8 cellular contexts compared by ENCODE assay signal in the genomic region with DNA sequence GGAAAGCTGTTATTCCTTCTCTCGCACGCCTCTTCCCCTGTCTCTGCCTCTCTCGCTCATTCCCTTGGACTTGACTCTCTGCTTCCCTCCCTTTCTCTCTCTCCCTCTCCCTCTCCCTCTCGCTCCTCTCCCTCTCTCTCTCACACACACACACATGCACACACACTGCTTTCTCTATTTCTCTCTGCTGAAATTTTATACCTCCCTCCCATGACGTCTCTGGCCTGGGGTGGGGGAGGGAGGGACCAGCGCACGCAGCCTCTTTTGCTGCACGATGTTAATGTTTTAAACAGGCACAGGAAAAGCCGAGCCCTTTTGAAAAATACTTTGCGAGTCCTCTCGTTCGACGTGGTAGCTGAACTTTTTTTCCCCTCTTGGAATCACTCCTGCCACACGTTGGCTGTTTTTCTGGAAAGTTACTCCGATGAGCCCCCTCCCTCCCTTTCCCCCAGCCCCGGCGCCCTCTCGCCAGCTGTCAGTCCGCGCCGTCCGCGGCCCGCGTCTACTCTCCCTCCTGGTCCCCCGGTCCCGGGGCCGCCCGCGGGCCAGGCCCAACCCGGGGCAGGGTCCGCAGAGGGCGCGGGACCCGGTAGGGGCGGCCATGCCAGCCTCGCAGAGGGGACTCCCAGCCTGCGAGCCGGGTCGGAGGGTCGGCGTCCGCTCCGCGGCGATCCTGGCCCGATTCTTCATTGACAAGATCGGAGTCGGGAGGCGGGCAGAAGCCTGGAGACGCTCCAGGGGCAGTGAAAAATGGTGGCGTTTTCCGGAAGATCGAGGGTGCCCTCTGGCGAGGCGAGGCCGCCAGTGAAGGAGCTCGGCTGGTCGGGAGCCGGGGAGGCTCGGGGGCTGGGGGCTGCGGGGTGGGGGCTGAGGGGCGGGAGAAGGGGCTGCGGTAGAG. TPM values are rescaled to one million over a fixed set of nuclear protein-coding genes. Genes with fewer than 3 reads are reported as not detected.
A peak's percentile ranks its signal among the peaks of the same experiment; 100 is the strongest.
DNase-seq lines count a peak whose midpoint lies in the region; ATAC-seq and TF ChIP-seq lines count a peak whose summit lies in the region.

A gene (minus strand): TSS at position 170 of the 898 bp plus-strand sequence. CDS start 1,102 bp downstream, outside the sequence.

- H3K4me1 ChIP-seq in ectodermal cell (ENCODE audit: control insufficient read depth, insufficient read depth, low read length) (peaks cover 15% of the 10 kb centered on the region), lung (ENCODE audit: control insufficient read depth in 2 of 2, insufficient read depth in 2 of 2, low read length in 2 of 2) (peaks cover 0 to 18% of the 10 kb centered on the region in 2 donors)

- H3K27ac ChIP-seq in ectodermal cell (ENCODE audit: insufficient read depth, low read depth, low read length, poor library complexity, severe bottlenecking) (no peak within 1 kb of the TSS), lung (ENCODE audit: low read depth in 1 of 2, low read length in 1 of 2) (peak within 1 kb of the TSS; percentile 93)

- H3K36me3 ChIP-seq in ectodermal cell (ENCODE audit: control insufficient read depth, insufficient read depth, low read length): no peaks in the 10 kb centered on the region
- no peaks in the 10 kb centered on the region for H3K36me3 ChIP-seq in lung (ENCODE audit: control insufficient read depth in 2 of 2, insufficient read depth in 2 of 2, low read length in 2 of 2)

- POLR2A ChIA-PET in activated CD8-positive, alpha-beta T cell treated with anti-CD3 and anti-CD28 coated beads, Interleukin-2, amount 10 ng/mL, durations not matched to agents 7 days and 5 days (lab: Charles Lee): interaction anchor here (0.8 to 1.4 kb wide), 4 partner anchors 9 to 321 kb away, joined by 3 to 4 read pairs (median 3); a partner anchor contains a TSS

- H3K27me3 Mint-ChIP-seq in activated CD8-positive, alpha-beta T cell treated with anti-CD3 and anti-CD28 coated beads, Interleukin-2, amount 10 ng/mL, durations not matched to agents 7 days and 5 days (ENCODE audit: low read depth): peaks cover 11% of the 10 kb centered on the region

- H3K27ac Mint-ChIP-seq in activated CD8-positive, alpha-beta T cell treated with anti-CD3 and anti-CD28 coated beads, Interleukin-2, amount 10 ng/mL, durations not matched to agents 7 days and 5 days: peak within 1 kb of the TSS; percentile 64

- TF ChIP-seq CTCF in lung (IDR thresholded peaks at IDR 0.05; ENCODE audit: control extremely low read depth, extremely low read depth): peak; percentile 37

- H3K4me1 Mint-ChIP-seq in activated CD8-positive, alpha-beta T cell treated with anti-CD3 and anti-CD28 coated beads, Interleukin-2, amount 10 ng/mL, durations not matched to agents 7 days and 5 days (ENCODE audit: low read depth): peaks cover 49% of the 10 kb centered on the region

- DNase-seq in 8988T: peak; percentile 68
- peak; percentile 60 for DNase-seq in HS-27A (ENCODE audit: low read depth)
- peak; percentile 82 for DNase-seq in NCI-H82 (lab: John Stamatoyannopoulos, UW)
- peak; percentile 80 for DNase-seq in activated CD8-positive, alpha-beta T cell treated with anti-CD3 and anti-CD28 coated beads, Interleukin-2, amount 10 ng/mL, durations not matched to agents 7 days and 5 days
- DNase-seq in lung (ENCODE audit: low spot score): peak; percentile 80
- DNase-seq in stimulated activated CD4-positive, alpha-beta T cell treated with anti-CD3 and anti-CD28 coated beads, Interleukin-4, amount 100 ng/mL, for 4 hours: peak; percentile 68 to 70

- CTCF ChIA-PET in activated CD8-positive, alpha-beta T cell treated with anti-CD3 and anti-CD28 coated beads, Interleukin-2, amount 10 ng/mL, durations not matched to agents 7 days and 5 days (lab: Charles Lee): interaction anchor here (0.6 to 14.7 kb wide), 34 partner anchors 8 to 493 kb away, joined by 3 to 202 read pairs (median 4); no protein-coding TSS in a partner anchor

- H3K9me3 Mint-ChIP-seq in activated CD8-positive, alpha-beta T cell treated with anti-CD3 and anti-CD28 coated beads, Interleukin-2, amount 10 ng/mL, durations not matched to agents 7 days and 5 days (ENCODE audit: insufficient read depth): no peaks in the 10 kb centered on the region

- H3K36me3 Mint-ChIP-seq in activated CD8-positive, alpha-beta T cell treated with anti-CD3 and anti-CD28 coated beads, Interleukin-2, amount 10 ng/mL, durations not matched to agents 7 days and 5 days (ENCODE audit: low read depth): no peaks in the 10 kb centered on the region

- H3K4me3 ChIP-seq in ectodermal cell (ENCODE audit: insufficient read depth, low read depth, low read length) (peak within 1 kb of the TSS; percentile 73), lung (peak within 1 kb of the TSS; percentile 66)

- ATAC-seq in GM18867 (IDR thresholded peaks at IDR 0.05; ENCODE audit: unreplicated experiment) (peak; percentile 54), lung (ENCODE audit: insufficient read depth, low FRiP score) (peak; percentile 78)
- ATAC-seq in activated CD8-positive, alpha-beta T cell treated with anti-CD3 and anti-CD28 coated beads, Interleukin-2, amount 10 ng/mL, durations not matched to agents 7 days and 5 days: peak; percentile 70

- H3K27me3 ChIP-seq in ectodermal cell (ENCODE audit: control insufficient read depth, insufficient read depth, low read length, poor library complexity, severe bottlenecking) (peaks cover 50% of the 10 kb centered on the region), lung (ENCODE audit: control insufficient read depth, insufficient read depth) (no peaks in the 10 kb centered on the region)

- WGBS in ectodermal cell, 2 experiments: 1% methylated on average over 64 of the region's 64 CpGs
- 0 to 1% methylated on average over 63 to 64 of the region's 64 CpGs for WGBS in lung, 2 donors

- H3K9me3 ChIP-seq in ectodermal cell (ENCODE audit: control insufficient read depth, low read length) (no peaks in the 10 kb centered on the region), lung (ENCODE audit: control insufficient read depth in 2 of 2, insufficient read depth in 1 of 2, low read length in 1 of 2) (no peaks in the 10 kb centered on the region)

- peak within 1 kb of the TSS; percentile 69 for H3K4me3 Mint-ChIP-seq in activated CD8-positive, alpha-beta T cell treated with anti-CD3 and anti-CD28 coated beads, Interleukin-2, amount 10 ng/mL, durations not matched to agents 7 days and 5 days

RNA-seq across cellular contexts. Expression of the gene that starts here (rescaled TPM):
- total RNA-seq in activated CD8-positive, alpha-beta T cell treated with anti-CD3 and anti-CD28 coated beads, Interleukin-2, amount 10 ng/mL, durations not matched to agents 7 days and 5 days: 1 to 10 TPM; 1.7 to 1.8 TPM
- polyA plus RNA-seq in ectodermal cell (2013, experiment 1 of 4): 1.6 TPM
- 0.43 TPM for polyA plus RNA-seq in ectodermal cell (2013, experiment 2 of 4)
- polyA plus RNA-seq in ectodermal cell (2013, experiment 3 of 4): 1.1 TPM
- polyA plus RNA-seq in ectodermal cell (2013, experiment 4 of 4): 1.3 TPM
- total RNA-seq in lung: 10 to 100 TPM; 23.4 to 47.7 TPM
- 10 to 100 TPM in 1 of 2 donors, 1 to 10 TPM in 1; 7.7 to 16.5 TPM for polyA plus RNA-seq in lung

Comparison
In these comparisons a context has a peak if more than half of its experiments do, and no peak if none do; other contexts are left out.
1. RNA of the gene that starts here (total RNA-seq): 23.4 to 47.7 TPM in lung; 1.7 to 1.8 TPM in activated CD8-positive, alpha-beta T cell treated with anti-CD3 and anti-CD28 coated beads, Interleukin-2, amount 10 ng/mL, durations not matched to agents 7 days and 5 days; every median in the first group is over 4 times any median in the second.
2. Peak in every context shown above with its lines, with median percentiles within 50 percentile points of each other: DNase-seq and ATAC-seq.